ENCODE assay signal across 8 cellular contexts in genomic region chr3:30779686-30780287, GRCh38.
DNase-seq lines count a peak whose midpoint lies in the region; ATAC-seq and TF ChIP-seq lines count a peak whose summit lies in the region.

No MANE protein-coding gene starts in this region.

- H2AFZ ChIP-seq in SK-N-SH (ENCODE audit: low read depth) = no peak overlapping the region

- TF ChIP-seq CTCF in BJ (IDR thresholded peaks at IDR 0.05; ENCODE audit: insufficient read depth, low read depth, low read length) (peak; percentile 68), SK-N-SH (IDR thresholded peaks at IDR 0.05) (peak; percentile 50)

- no peaks in the 10 kb centered on the region for H3K36me3 ChIP-seq in BJ (ENCODE audit: control insufficient read depth, insufficient read depth, low read length)
- no peaks in the 10 kb centered on the region for H3K36me3 ChIP-seq in HAP-1 (replicated peaks)
- no peaks in the 10 kb centered on the region for H3K36me3 ChIP-seq in SK-N-SH (replicated peaks in 1 of 2; ENCODE audit: control insufficient read depth in 1 of 2, insufficient read depth in 2 of 2, low read length in 1 of 2)

- no peak for DNase-seq in BJ (ENCODE audit: low read depth)
- peak; percentile 32 to 54 for DNase-seq in HAP-1 (ENCODE audit: low spot score in 2 of 2)
- peak; percentile 9 for DNase-seq in SK-N-SH
- DNase-seq in iPS-NIHi11 (ENCODE audit: low spot score) = peak; percentile 53
- no peak for DNase-seq in germinal center (ENCODE audit: low spot score)
- DNase-seq in T1000 (lab: John Stamatoyannopoulos, UW) = no peak
- no peak for DNase-seq in stimulated activated naive CD4-positive, alpha-beta T cell treated with Interleukin-2 at 50 U/mL for 16 hours (lab: John Stamatoyannopoulos, UW)

- H3K9ac ChIP-seq in SK-N-SH = no peak overlapping the region

- H4K20me1 ChIP-seq in SK-N-SH (ENCODE audit: insufficient read depth) = no peaks in the 10 kb centered on the region

- no peak overlapping the region for H3K27ac ChIP-seq in SK-N-SH (ENCODE audit: low read depth in 2 of 2, low read length in 1 of 2)

- no peak overlapping the region for H3K4me2 ChIP-seq in SK-N-SH

- no peak for TF ChIP-seq EP300 in SK-N-SH (IDR thresholded peaks at IDR 0.05; ENCODE audit: borderline replicate concordance in 1 of 2, low read depth in 1 of 2, low read length in 1 of 2)

- no peaks in the 10 kb centered on the region for H3F3A ChIP-seq in SK-N-SH (replicated peaks; ENCODE audit: insufficient read depth)

- CTCF ChIA-PET in BJ (lab: Yijun Ruan, JAX) (interaction anchor here (0.5 to 1.0 kb wide), 3 partner anchors 352 to 990 kb away, joined by 3 read pairs; no protein-coding TSS in a partner anchor), SK-N-SH (lab: Yijun Ruan, JAX) (interaction anchor here (0.7 to 3.7 kb wide), 3 partner anchors 10 to 352 kb away, joined by 3 to 21 read pairs (median 5); no protein-coding TSS in a partner anchor)

- ATAC-seq in HG03520 (IDR thresholded peaks at IDR 0.05; ENCODE audit: unreplicated experiment) = no peak

- in situ Hi-C loops in HAP-1 (cut with MboI; ENCODE audit: low sequenced_read_pairs) = loop anchor here (10.0 kb wide), 1 partner anchor 355 kb away; no protein-coding TSS in a partner anchor

- H3K4me3 ChIP-seq in BJ (ENCODE audit: low read depth, low read length) (no peak overlapping the region), HAP-1 (no peak overlapping the region), SK-N-SH (ENCODE audit: low read depth in 2 of 2, low read length in 1 of 2) (no peak overlapping the region)

- peak; percentile 56 for TF ChIP-seq RAD21 in SK-N-SH (IDR thresholded peaks at IDR 0.05; ENCODE audit: low read length)

- H3K9me2 ChIP-seq in SK-N-SH = no peaks in the 10 kb centered on the region

- no CpG with 5 or more reads among the region's 1 CpG for WGBS in SK-N-SH (ENCODE audit: low lambda C conversion rate)

- no peaks in the 10 kb centered on the region; the same call in 1 of the 2 replicates for H3K27me3 ChIP-seq in BJ (ENCODE audit: control insufficient read depth, insufficient read depth, low read length)
- no peaks in the 10 kb centered on the region for H3K27me3 ChIP-seq in HAP-1 (ENCODE audit: low read depth)
- H3K27me3 ChIP-seq in SK-N-SH (ENCODE audit: insufficient read depth) = peaks cover 2% of the 10 kb centered on the region; the same call in 1 of the 2 replicates

- H3K4me1 ChIP-seq in HAP-1 = peaks cover 6% of the 10 kb centered on the region
- no peaks in the 10 kb centered on the region for H3K4me1 ChIP-seq in SK-N-SH (ENCODE audit: control insufficient read depth in 1 of 2, insufficient read depth in 2 of 2, low read depth in 1 of 2, low read length in 1 of 2)

- POLR2A ChIA-PET in BJ (lab: Charles Lee) = no interaction called here
- POLR2A ChIA-PET in SK-N-SH (lab: Yijun Ruan, JAX) = no interaction called here

- H3K9me3 ChIP-seq in HAP-1 (no peaks in the 10 kb centered on the region), SK-N-SH (no peaks in the 10 kb centered on the region)

- no peaks in the 10 kb centered on the region for H3K79me2 ChIP-seq in SK-N-SH (ENCODE audit: insufficient read depth)

TF ChIP-seq in SK-N-SH, 30 proteins besides CTCF, POLR2A, EP300 and RAD21:
- no peak for TF ChIP-seq POLR2AphosphoS5 (IDR thresholded peaks at IDR 0.05; ENCODE audit: low read depth, low read length)
- TF ChIP-seq SMC3 (IDR thresholded peaks at IDR 0.05; ENCODE audit: low read depth, low read length) = 0 out of 2 replicates have a peak, but pooled peaks have one; percentile 21

Comparison
In these comparisons a context has a peak if more than half of its experiments do, and no peak if none do; other contexts are left out.
1. DNase-seq: peak in HAP-1 (2 of 2), SK-N-SH (single experiment) and iPS-NIHi11 (single experiment); none in BJ (single experiment), germinal center (single experiment), T1000 (single experiment) and stimulated activated naive CD4-positive, alpha-beta T cell treated with Interleukin-2 at 50 U/mL for 16 hours (single experiment).